In genomic region chr19:43692364-43692763, GRCh38 we compare ENCODE assay signal across 24 cellular contexts. TPM values are rescaled to one million over a fixed set of nuclear protein-coding genes. Genes with fewer than 3 reads are reported as not detected.
"Had no signal": no experiment of that assay in that cellular context is flagged by ENCODE, and none has a peak within 500 bp of the region (broad histone marks: within the 10 kb centered on the region; RNA-seq: fewer than 3 reads in every experiment).

No MANE protein-coding gene starts in this region.

- H3K4me3 ChIP-seq: SJCRH30 had no signal

- H3K36me3 ChIP-seq: SJCRH30 had no signal

- H3K9me3 ChIP-seq: SJCRH30 had no signal

- H3K27ac ChIP-seq: RWPE1, SJCRH30 had no signal

- H3K27me3 ChIP-seq: SJCRH30 had no signal

- H3K4me1 ChIP-seq: SJCRH30 had no signal

- DNase-seq: KBM-7, NCI-H1048, NCI-H1105, NCI-H1417, NCI-H1436 treated with DMSO at 0.1 percent for 48 hours, NCI-H1694, NCI-H1930, NCI-H2081, NCI-H2107, NCI-H2227 treated with DMSO at 0.1 percent for 48 hours, NCI-H446, NCI-H510A, NCI-H524 treated with DMSO at 0.1 percent for 48 hours, NCI-H69, NCI-H774, PC-3, SHP77, SJCRH30 had no signal

- ATAC-seq: Panc1, PC-3, SK-N-SH treated with all-trans-retinoic acid at 6 μM for 48 hours had no signal

RNA-seq across cellular contexts. Expression of gene IRGC, which starts 23.5 kb away (rescaled TPM):
- total RNA-seq: LHCN-M2, MCF 10A, OCI-LY7, PC-3, SJCRH30 had no signal

RNA-seq across cellular contexts. Expression of gene CADM4, which starts 52.7 kb away (rescaled TPM):
- total RNA-seq: OCI-LY7 had no signal
